Comparison of ENCODE assay signal across 19 cellular contexts in genomic region chr7:66296555-66296954, GRCh38.
DNase-seq lines count a peak whose midpoint lies in the region; ATAC-seq, FAIRE-seq and TF ChIP-seq lines count a peak whose summit lies in the region.
"Had no signal": no experiment of that assay in that cellular context is flagged by ENCODE, and none has a peak within 500 bp of the region (broad histone marks: within the 10 kb centered on the region; RNA-seq: fewer than 3 reads in every experiment).

No MANE protein-coding gene starts in this region.

- H3K4me1 Mint-ChIP-seq in activated CD4-positive, alpha-beta memory T cell treated with anti-CD3 and anti-CD28 coated beads, Interleukin-2, amount 10 ng/mL, durations not matched to agents 7 days and 5 days: no peaks in the 10 kb centered on the region
- H3K4me1 Mint-ChIP-seq in CD4-positive, alpha-beta T cell (ENCODE audit: low read depth): no peaks in the 10 kb centered on the region
- H3K4me1 Mint-ChIP-seq: T-helper 17 cell had no signal

- no peak overlapping the region for H2BK15ac ChIP-seq in neuronal stem cell (ENCODE audit: low read length)

- intact Hi-C loops in CD4-positive, alpha-beta T cell (cut with DNase I, micrococcal nuclease): no loop called here

- no peaks in the 10 kb centered on the region for H3K79me1 ChIP-seq in neuronal stem cell (ENCODE audit: low read depth, low read length)

- H3K36me3 ChIP-seq in liver (ENCODE audit: control insufficient read depth in 4 of 4, insufficient read depth in 3 of 4, low read depth in 1 of 4, low read length in 3 of 4) (no peaks in the 10 kb centered on the region), neuronal stem cell (replicated peaks in 1 of 2; ENCODE audit: control insufficient read depth in 2 of 2, insufficient read depth in 2 of 2, low read length in 2 of 2) (peaks cover 0 to 2% of the 10 kb centered on the region in 2 donors)

- no peak overlapping the region for H2AFZ ChIP-seq in neuronal stem cell (ENCODE audit: low read length)

- no peak overlapping the region for H2AK5ac ChIP-seq in neuronal stem cell (ENCODE audit: low read depth, low read length)

- no peak overlapping the region for H3K4ac ChIP-seq in neuronal stem cell (ENCODE audit: low read length)

- H3K18ac ChIP-seq in neuronal stem cell (ENCODE audit: low read length): no peak overlapping the region

- H4K8ac ChIP-seq in neuronal stem cell (ENCODE audit: low read depth, low read length): no peak overlapping the region

- H2BK12ac ChIP-seq in neuronal stem cell (ENCODE audit: low read length): no peak overlapping the region

- no peak for TF ChIP-seq POLR2A in A549 (IDR thresholded peaks at IDR 0.05; ENCODE audit: low read length)

- H3K14ac ChIP-seq in neuronal stem cell (ENCODE audit: low read length): no peak overlapping the region

- H3K9ac ChIP-seq in liver (ENCODE audit: low read depth in 1 of 2, low read length in 2 of 2): no peak overlapping the region
- no peak overlapping the region for H3K9ac ChIP-seq in neuronal stem cell (ENCODE audit: low read depth, low read length, poor library complexity)

- H3K4me2 ChIP-seq in A549: no peak overlapping the region
- H3K4me2 ChIP-seq in neuronal stem cell (ENCODE audit: insufficient read depth, low read length, poor library complexity, severe bottlenecking): no peak overlapping the region

- no peak overlapping the region for H2BK120ac ChIP-seq in neuronal stem cell (ENCODE audit: low read depth, low read length)

- CTCF ChIA-PET in A549 (lab: Yijun Ruan, JAX): no interaction called here
- CTCF ChIA-PET in activated CD4-positive, alpha-beta memory T cell treated with anti-CD3 and anti-CD28 coated beads, Interleukin-2, amount 10 ng/mL, durations not matched to agents 7 days and 5 days (lab: Charles Lee): no interaction called here
- CTCF ChIA-PET in CD4-positive, alpha-beta T cell (lab: Charles Lee): no interaction called here

- no peak overlapping the region for H3K4me3 ChIP-seq in A549
- no peak overlapping the region for H3K4me3 ChIP-seq in epithelial cell of esophagus (ENCODE audit: low read length)
- no peak overlapping the region for H3K4me3 ChIP-seq in liver (ENCODE audit: low read depth in 1 of 3, low read length in 3 of 3)
- no peak overlapping the region for H3K4me3 ChIP-seq in neuronal stem cell (ENCODE audit: low read length in 2 of 2)

- FAIRE-seq in A549 (lab: Jason Lieb, UNC): no peak
- FAIRE-seq: A204.1, G401.6 had no signal

- H3K27me3 ChIP-seq in liver (ENCODE audit: control insufficient read depth in 4 of 4, insufficient read depth in 4 of 4, low read length in 3 of 4) (no peaks in the 10 kb centered on the region), neuronal stem cell (ENCODE audit: control insufficient read depth in 3 of 3, insufficient read depth in 3 of 3, low read depth in 1 of 3, low read length in 3 of 3) (no peaks in the 10 kb centered on the region)
- no peaks in the 10 kb centered on the region for H3K27me3 ChIP-seq in CD4-positive, alpha-beta T cell (ENCODE audit: control insufficient read depth, insufficient read depth, low read length)

- no peak for TF ChIP-seq CTCF in A549 (IDR thresholded peaks at IDR 0.05)
- TF ChIP-seq CTCF in epithelial cell of esophagus (IDR thresholded peaks at IDR 0.05; ENCODE audit: insufficient read depth, low read depth, low read length, missing control alignments): no peak
- TF ChIP-seq CTCF in liver (IDR thresholded peaks at IDR 0.05; ENCODE audit: low read depth, low read length, missing input control): no peak
- no peak for TF ChIP-seq CTCF in CD4-positive, alpha-beta T cell (IDR thresholded peaks at IDR 0.05)

- WGBS in A549 (ENCODE audit: missing lambda C conversion rate): 88% methylated on average over 3 of the region's 3 CpGs
- WGBS in liver: 77% methylated on average over 3 of the region's 3 CpGs
- WGBS in neuronal stem cell (ENCODE audit: extremely low coverage in 2 of 2, insufficient read length in 2 of 2, insufficient replicate concordance in 1 of 2), 2 donors: no CpG with 5 or more reads among the region's 3 CpGs

- H3K27ac ChIP-seq in A549 (no peak overlapping the region), liver (ENCODE audit: low read depth in 1 of 2, low read length in 2 of 2) (peak overlapping the region; percentile 31 to 68), neuronal stem cell (replicated peaks; ENCODE audit: low read length) (no peak overlapping the region), substantia nigra (ENCODE audit: low read depth, low read length, poor library complexity, severe bottlenecking) (no peak overlapping the region)
- no peak overlapping the region for H3K27ac ChIP-seq in CD4-positive, alpha-beta T cell (ENCODE audit: low read depth, low read length)

- ATAC-seq in A549: no peak
- no peak for ATAC-seq in CD4-positive, alpha-beta T cell (ENCODE audit: poor library complexity)
- ATAC-seq: activated CD4-positive, CD25-positive, alpha-beta regulatory T cell treated with anti-CD3 and anti-CD28 coated beads, Interleukin-2, amount 50 U/mL, for 24 hours; left colon; T-helper 17 cell had no signal

- DNase-seq in A549 (ENCODE audit: low read depth in 1 of 2, low spot score in 1 of 2): no peak
- DNase-seq in LHCN-M2 (ENCODE audit: low read depth): peak; percentile 66
- DNase-seq in epithelial cell of esophagus (ENCODE audit: low read depth): peak; percentile 48
- no peak for DNase-seq in activated CD4-positive, alpha-beta memory T cell treated with anti-CD3 and anti-CD28 coated beads, Interleukin-2, amount 10 ng/mL, durations not matched to agents 7 days and 5 days
- no peak for DNase-seq in neuronal stem cell (ENCODE audit: low spot score)
- DNase-seq in substantia nigra (lab: John Stamatoyannopoulos, UW): no peak
- DNase-seq in CD4-positive, alpha-beta T cell: no peak
- DNase-seq: activated naive CD4-positive, alpha-beta T cell treated with anti-CD3 and anti-CD28 coated beads, Interleukin-2, amount 50 U/mL, for 16 hours; effector CD4-positive, alpha-beta T cell; head of caudate nucleus; left colon; NCI-H2081; NCI-H748 treated with DMSO at 0.1 percent for 48 hours; T-helper 17 cell had no signal

- H3K4me3 Mint-ChIP-seq in activated CD4-positive, alpha-beta memory T cell treated with anti-CD3 and anti-CD28 coated beads, Interleukin-2, amount 10 ng/mL, durations not matched to agents 7 days and 5 days: no peak overlapping the region
- no peak overlapping the region for H3K4me3 Mint-ChIP-seq in CD4-positive, alpha-beta T cell
- H3K4me3 Mint-ChIP-seq: T-helper 17 cell had no signal

- POLR2A ChIA-PET in A549 (lab: Yijun Ruan, JAX): no interaction called here
- POLR2A ChIA-PET in activated CD4-positive, alpha-beta memory T cell treated with anti-CD3 and anti-CD28 coated beads, Interleukin-2, amount 10 ng/mL, durations not matched to agents 7 days and 5 days (lab: Charles Lee): no interaction called here
- POLR2A ChIA-PET in CD4-positive, alpha-beta T cell (lab: Charles Lee): interaction anchor here (0.7 kb wide), 1 partner anchor 12 kb away, joined by 3 read pairs; no protein-coding TSS in a partner anchor

- peaks cover 8% of the 10 kb centered on the region for H3K9me3 Mint-ChIP-seq in activated CD4-positive, alpha-beta memory T cell treated with anti-CD3 and anti-CD28 coated beads, Interleukin-2, amount 10 ng/mL, durations not matched to agents 7 days and 5 days
- peaks cover 12% of the 10 kb centered on the region for H3K9me3 Mint-ChIP-seq in CD4-positive, alpha-beta T cell

- H3K27ac Mint-ChIP-seq in activated CD4-positive, alpha-beta memory T cell treated with anti-CD3 and anti-CD28 coated beads, Interleukin-2, amount 10 ng/mL, durations not matched to agents 7 days and 5 days: no peak overlapping the region
- H3K27ac Mint-ChIP-seq in CD4-positive, alpha-beta T cell: no peak overlapping the region
- H3K27ac Mint-ChIP-seq: T-helper 17 cell had no signal

- no peak overlapping the region for H3K23ac ChIP-seq in neuronal stem cell (ENCODE audit: low read depth, low read length, poor library complexity)

- H4K91ac ChIP-seq in neuronal stem cell (ENCODE audit: low read depth, low read length, poor library complexity): no peak overlapping the region

- H3K4me1 ChIP-seq in A549 (no peaks in the 10 kb centered on the region), liver (ENCODE audit: control insufficient read depth in 4 of 4, insufficient read depth in 4 of 4, low read length in 3 of 4) (peaks cover 4 to 11% (median 6%) of the 10 kb centered on the region in 4 donors), neuronal stem cell (ENCODE audit: control insufficient read depth in 2 of 2, insufficient read depth in 1 of 2, low read depth in 1 of 2, low read length in 2 of 2) (no peaks in the 10 kb centered on the region)

- TF ChIP-seq EP300 in A549 (IDR thresholded peaks at IDR 0.05): no peak

- H3K36me3 Mint-ChIP-seq in activated CD4-positive, alpha-beta memory T cell treated with anti-CD3 and anti-CD28 coated beads, Interleukin-2, amount 10 ng/mL, durations not matched to agents 7 days and 5 days (ENCODE audit: low read depth): no peaks in the 10 kb centered on the region
- peaks cover 3% of the 10 kb centered on the region for H3K36me3 Mint-ChIP-seq in CD4-positive, alpha-beta T cell (ENCODE audit: low read depth)

- no peaks in the 10 kb centered on the region for H3K27me3 Mint-ChIP-seq in activated CD4-positive, alpha-beta memory T cell treated with anti-CD3 and anti-CD28 coated beads, Interleukin-2, amount 10 ng/mL, durations not matched to agents 7 days and 5 days
- no peaks in the 10 kb centered on the region for H3K27me3 Mint-ChIP-seq in CD4-positive, alpha-beta T cell
- H3K27me3 Mint-ChIP-seq: progenitor cell of endocrine pancreas, T-helper 17 cell had no signal

- peaks cover 24% of the 10 kb centered on the region for H3K9me3 ChIP-seq in A549
- peaks cover 0 to 3% (median 0%) of the 10 kb centered on the region in 4 donors for H3K9me3 ChIP-seq in liver (ENCODE audit: control insufficient read depth in 4 of 4, low read length in 3 of 4)
- peaks cover 0 to 15% of the 10 kb centered on the region in 2 donors for H3K9me3 ChIP-seq in neuronal stem cell (replicated peaks in 1 of 2; ENCODE audit: control insufficient read depth in 2 of 2, insufficient read depth in 1 of 2, low read depth in 1 of 2, low read length in 2 of 2)
- H3K9me3 ChIP-seq in CD4-positive, alpha-beta T cell (ENCODE audit: control insufficient read depth, low read length): peaks cover 3% of the 10 kb centered on the region

- no peak for TF ChIP-seq RAD21 in A549 (conservative IDR thresholded peaks at IDR 0.05 in 1 of 2, IDR thresholded peaks at IDR 0.05 in 1 of 2)
- TF ChIP-seq RAD21 in liver (IDR thresholded peaks at IDR 0.05): no peak

- no peak overlapping the region for H2BK5ac ChIP-seq in neuronal stem cell (ENCODE audit: low read length)

TF ChIP-seq in A549, 52 proteins besides CTCF, POLR2A, EP300 and RAD21:
- TF ChIP-seq MAFK (IDR thresholded peaks at IDR 0.05; ENCODE audit: partially characterized antibody) (peak; percentile 69), FOSB (CRISPR knock-in tag; IDR thresholded peaks at IDR 0.05) (no peak), HEYL (CRISPR knock-in tag; IDR thresholded peaks at IDR 0.05) (no peak), HOXA7 (CRISPR knock-in tag; IDR thresholded peaks at IDR 0.05) (no peak)

TF ChIP-seq in liver, 16 proteins besides CTCF, POLR2A, EP300 and RAD21:
- peak in 1 of 2 donors; percentile 17 for TF ChIP-seq JUND (IDR thresholded peaks at IDR 0.05)
- no peak for TF ChIP-seq NR2F2 (IDR thresholded peaks at IDR 0.05)

Comparison
In these comparisons a context has a peak if more than half of its experiments do, and no peak if none do; other contexts are left out.
1. DNase-seq: peak in LHCN-M2 (single experiment) and epithelial cell of esophagus (single experiment); none in A549 (0 of 2), activated CD4-positive, alpha-beta memory T cell treated with anti-CD3 and anti-CD28 coated beads, Interleukin-2, amount 10 ng/mL, durations not matched to agents 7 days and 5 days (single experiment), neuronal stem cell (single experiment), substantia nigra (0 of 49) and CD4-positive, alpha-beta T cell (0 of 10).
2. H3K27ac ChIP-seq: peak in liver (2 of 2); none in A549 (0 of 2), neuronal stem cell (single experiment), substantia nigra (single experiment) and CD4-positive, alpha-beta T cell (single experiment).